8 cellular contexts compared by ENCODE assay signal in genomic region chr11:10305262-10305963, GRCh38. TPM values are rescaled to one million over a fixed set of nuclear protein-coding genes. Genes with fewer than 3 reads are reported as not detected.
DNase-seq lines count a peak whose midpoint lies in the region; ATAC-seq and TF ChIP-seq lines count a peak whose summit lies in the region.

No MANE protein-coding gene starts in this region.

- H3K36me3 ChIP-seq in esophagus (ENCODE audit: control insufficient read depth in 2 of 2, insufficient read depth in 2 of 2, low read length in 1 of 2) = peaks cover 0 to 2% of the 10 kb centered on the region in 2 donors
- no peaks in the 10 kb centered on the region for H3K36me3 ChIP-seq in muscle layer of duodenum (ENCODE audit: control insufficient read depth in 1 of 2, insufficient read depth in 2 of 2, low read length in 2 of 2)

- WGBS in esophagus, 2 donors = 1% methylated on average over 51 of the region's 51 CpGs

- DNase-seq in AG20443 (ENCODE audit: low spot score) (peak; percentile 26), HK-2 (ENCODE audit: unreplicated experiment) (peak; percentile 43), inferior parietal cortex (ENCODE audit: extremely low spot score) (no peak)

- H3K4me1 ChIP-seq in esophagus (ENCODE audit: control insufficient read depth in 2 of 2, insufficient read depth in 2 of 2, low read length in 1 of 2) (peaks cover 0 to 16% of the 10 kb centered on the region in 2 donors), muscle layer of duodenum (ENCODE audit: control insufficient read depth in 1 of 2, insufficient read depth in 2 of 2, low read length in 2 of 2) (peaks cover 13 to 25% of the 10 kb centered on the region in 2 donors)

- ATAC-seq in HG03565 (IDR thresholded peaks at IDR 0.05; ENCODE audit: unreplicated experiment) = no peak
- no peak for ATAC-seq in HG03108 (IDR thresholded peaks at IDR 0.05; ENCODE audit: unreplicated experiment)

- H3K4me3 ChIP-seq in WI38 (ENCODE audit: low read depth, low read length) (peak overlapping the region; percentile 100), esophagus (ENCODE audit: low read depth in 1 of 2, low read length in 2 of 2) (peak overlapping the region; percentile 76 to 89), muscle layer of duodenum (ENCODE audit: low read depth in 1 of 2, low read length in 2 of 2) (peak overlapping the region; percentile 85 to 89)

- H3K27me3 ChIP-seq in esophagus (ENCODE audit: control insufficient read depth in 1 of 2, insufficient read depth in 2 of 2, low read length in 2 of 2) = no peaks in the 10 kb centered on the region
- no peaks in the 10 kb centered on the region for H3K27me3 ChIP-seq in muscle layer of duodenum (ENCODE audit: low read depth, low read length)

- H3K9me3 ChIP-seq in esophagus (ENCODE audit: control insufficient read depth in 2 of 2, insufficient read depth in 1 of 2, low read depth in 1 of 2, low read length in 1 of 2) (no peaks in the 10 kb centered on the region), muscle layer of duodenum (ENCODE audit: control insufficient read depth in 1 of 2, low read length in 2 of 2) (no peaks in the 10 kb centered on the region)

- H3K27ac ChIP-seq in esophagus (ENCODE audit: low read depth in 2 of 2, low read length in 1 of 2) = peak overlapping the region; percentile 67 to 76
- H3K27ac ChIP-seq in muscle layer of duodenum (ENCODE audit: low read length) = peak overlapping the region; percentile 94

- TF ChIP-seq CTCF in WI38 (IDR thresholded peaks at IDR 0.05; ENCODE audit: low read depth, low read length) = no peak

RNA-seq across cellular contexts. Expression of gene ADM, which starts 0.5 kb away (rescaled TPM):
- polyA plus RNA-seq in esophagus = 10 to 100 TPM; 33.9 to 52.1 TPM

RNA-seq across cellular contexts. Expression of gene SBF2, which starts 11.4 kb away (rescaled TPM):
- polyA plus RNA-seq in esophagus = 10 to 100 TPM in 1 of 2 donors, 1 to 10 TPM in 1; 8.5 to 12.1 TPM
